In the genomic region with DNA sequence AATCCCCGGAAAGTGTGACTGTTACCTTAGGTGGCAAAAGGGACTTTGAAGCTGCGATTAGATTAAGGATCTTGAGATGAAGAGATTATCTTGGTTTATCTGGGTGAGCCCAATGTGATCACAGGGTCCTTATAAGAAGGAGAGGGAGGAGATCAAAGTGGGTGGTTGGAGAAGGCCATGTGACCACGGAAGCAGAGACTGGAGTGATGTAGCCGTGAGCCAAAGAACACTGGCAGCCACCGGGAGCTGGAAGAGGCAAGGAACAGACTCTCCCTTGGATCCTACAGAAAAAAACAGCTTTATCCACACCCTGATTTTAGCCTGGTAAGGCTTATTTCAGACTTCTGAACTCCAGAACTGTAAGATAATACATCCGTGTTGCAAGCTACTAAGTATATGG, we compare ENCODE assay signal across 21 cellular contexts. TPM values are rescaled to one million over a fixed set of nuclear protein-coding genes. Genes with fewer than 3 reads are reported as not detected.
DNase-seq lines count a peak whose midpoint lies in the region; ATAC-seq, FAIRE-seq and TF ChIP-seq lines count a peak whose summit lies in the region.
"Had no signal": no experiment of that assay in that cellular context is flagged by ENCODE, and none has a peak within 500 bp of the region (broad histone marks: within the 10 kb centered on the region; RNA-seq: fewer than 3 reads in every experiment).

No MANE protein-coding gene starts in this region.

- peaks cover 0 to 8% (median 5%) of the 10 kb centered on the region in 4 experiments; a peak in 6 of 7 replicates for H3K4me1 ChIP-seq in H1 (replicated peaks in 1 of 4; ENCODE audit: control insufficient read depth in 3 of 4, insufficient read depth in 4 of 4, low read length in 3 of 4)
- H3K4me1 ChIP-seq in upper lobe of right lung = peaks cover 5% of the 10 kb centered on the region

- H2BK20ac ChIP-seq in H1 (ENCODE audit: low read length) = no peak overlapping the region; the same call in 1 of the 2 replicates

- no peak overlapping the region for H2BK15ac ChIP-seq in H1 (ENCODE audit: low read length)

- H3K23me2 ChIP-seq in H1 (ENCODE audit: low read depth, low read length) = no peaks in the 10 kb centered on the region

- peak overlapping the region; percentile 19; the same call in 1 of the 2 replicates for H2AFZ ChIP-seq in H1 (ENCODE audit: low read length)
- H2AFZ ChIP-seq: GM23248 had no signal

- H3K14ac ChIP-seq in H1 (ENCODE audit: insufficient read length) = no peak overlapping the region

- H3K27me3 Mint-ChIP-seq in CD4-positive, alpha-beta T cell = no peaks in the 10 kb centered on the region

- POLR2A ChIA-PET in H1 (lab: Charles Lee; ENCODE audit: partially characterized antibody) = interaction anchor here (0.8 to 1.9 kb wide), 4 partner anchors 13 to 69 kb away, joined by 3 to 5 read pairs (median 4); no protein-coding TSS in a partner anchor
- POLR2A ChIA-PET in CD4-positive, alpha-beta T cell (lab: Charles Lee) = no interaction called here

- intact Hi-C loops in posterior vena cava (cut with DNase I) = no loop called here
- intact Hi-C loops in CD4-positive, alpha-beta T cell (cut with DNase I, micrococcal nuclease) = no loop called here
- intact Hi-C loops in upper lobe of right lung (cut with DNase I) = no loop called here

- H2BK120ac ChIP-seq in H1 (replicated peaks; ENCODE audit: low read depth, low read length) = no peak overlapping the region

- H2BK12ac ChIP-seq in H1 (ENCODE audit: low read depth, low read length) = no peak overlapping the region

- no peak overlapping the region for H3K9ac ChIP-seq in H1 (replicated peaks in 1 of 4; ENCODE audit: extremely low read depth in 1 of 4, low read depth in 3 of 4, low read length in 3 of 4)
- H3K9ac ChIP-seq: GM23248 had no signal

- H3K4me3 ChIP-seq in WERI-Rb-1 (ENCODE audit: low read depth, low read length) = peak overlapping the region; percentile 11
- H3K4me3 ChIP-seq in H1 (ENCODE audit: extremely low read depth in 1 of 4, insufficient read depth in 2 of 4, low read depth in 3 of 4, low read length in 4 of 4) = no peak overlapping the region
- H3K4me3 ChIP-seq in upper lobe of right lung = no peak overlapping the region
- H3K4me3 ChIP-seq: GM23248 had no signal

- H3K9me3 ChIP-seq in WERI-Rb-1 (ENCODE audit: severe bottlenecking) (no peaks in the 10 kb centered on the region), H1 (ENCODE audit: insufficient read depth in 2 of 2, low read depth in 1 of 2, low read length in 1 of 2) (no peaks in the 10 kb centered on the region), upper lobe of right lung (no peaks in the 10 kb centered on the region)
- H3K9me3 ChIP-seq in CD4-positive, alpha-beta T cell (ENCODE audit: control insufficient read depth, low read length) = no peaks in the 10 kb centered on the region
- H3K9me3 ChIP-seq: Caco-2 had no signal

- H3K27ac Mint-ChIP-seq in CD4-positive, alpha-beta T cell = no peak overlapping the region
- H3K27ac Mint-ChIP-seq: CD8-positive, alpha-beta T cell; H9 had no signal

- no peaks in the 10 kb centered on the region for H3K27me3 ChIP-seq in WERI-Rb-1 (ENCODE audit: insufficient read depth, low read depth, severe bottlenecking)
- no peaks in the 10 kb centered on the region for H3K27me3 ChIP-seq in H1 (replicated peaks in 1 of 4; ENCODE audit: control insufficient read depth in 3 of 4, extremely low read depth in 1 of 4, insufficient read depth in 3 of 4, low read length in 3 of 4)
- H3K27me3 ChIP-seq in CD4-positive, alpha-beta T cell (ENCODE audit: control insufficient read depth, insufficient read depth, low read length) = no peaks in the 10 kb centered on the region
- H3K27me3 ChIP-seq in upper lobe of right lung = no peaks in the 10 kb centered on the region

- no peaks in the 10 kb centered on the region for H3K79me1 ChIP-seq in H1 (ENCODE audit: low read depth, low read length)

- H3K4me1 Mint-ChIP-seq in CD4-positive, alpha-beta T cell (ENCODE audit: low read depth) = peaks cover 5% of the 10 kb centered on the region

- H2BK5ac ChIP-seq in H1 (ENCODE audit: low read depth, low read length) = no peak overlapping the region

- no peak overlapping the region for H4K91ac ChIP-seq in H1 (replicated peaks; ENCODE audit: insufficient read length, low read length)

- no peak for TF ChIP-seq EP300 in H1 (IDR thresholded peaks at IDR 0.05; ENCODE audit: borderline replicate concordance in 1 of 2, low read depth in 2 of 2, low read length in 2 of 2)

- H3K23ac ChIP-seq in H1 (ENCODE audit: insufficient read length) = no peak overlapping the region

- no peak overlapping the region for H3K4me3 Mint-ChIP-seq in CD4-positive, alpha-beta T cell
- H3K4me3 Mint-ChIP-seq: CD8-positive, alpha-beta T cell; H9 had no signal

- H3K56ac ChIP-seq in H1 (replicated peaks; ENCODE audit: insufficient read length, low read depth, low read length) = no peak overlapping the region

- DNase-seq in NCI-H82 (lab: John Stamatoyannopoulos, UW) (peak; percentile 80), WERI-Rb-1 (peak; percentile 68), H1 (ENCODE audit: low read depth in 1 of 2, low spot score in 2 of 2) (no peak), posterior vena cava (ENCODE audit: low spot score) (peak; percentile 56), GM19240 (ENCODE audit: insufficient read length, low spot score) (no peak), NCI-H446 (lab: John Stamatoyannopoulos, UW) (no peak), upper lobe of right lung (no peak)
- DNase-seq in CD4-positive, alpha-beta T cell = no peak
- DNase-seq: C1 segment of cervical spinal cord; Caco-2; CD8-positive, alpha-beta T cell; DMS153; DND-41; GM23248; H9 had no signal

- FAIRE-seq in H1 (lab: Jason Lieb, UNC) = no peak
- FAIRE-seq: G401.6, GM12892 had no signal

- no peak overlapping the region for H3K4ac ChIP-seq in H1 (replicated peaks; ENCODE audit: insufficient read length, low read depth, low read length)

- WGBS in H1 (ENCODE audit: extremely low coverage in 1 of 2, insufficient coverage in 1 of 2, insufficient read length in 1 of 2, insufficient replicate concordance in 2 of 2, low coverage in 1 of 2, low lambda C conversion rate in 2 of 2, missing lambda C conversion rate in 1 of 2), 2 experiments = 87% methylated on average over 6 of the region's 6 CpGs; no CpG with 5 or more reads in 1 of the 2 experiments

- no peak overlapping the region for H3K4me2 ChIP-seq in H1 (ENCODE audit: insufficient read depth in 1 of 2, low read depth in 2 of 2, low read length in 2 of 2)

- no peak overlapping the region for H4K5ac ChIP-seq in H1 (ENCODE audit: insufficient read length, low read depth, low read length)

- no peak for TF ChIP-seq RAD21 in H1 (IDR thresholded peaks at IDR 0.05 in 1 of 2, conservative IDR thresholded peaks at IDR 0.05 in 1 of 2; ENCODE audit: low read depth in 2 of 2, low read length in 2 of 2)

- no peaks in the 10 kb centered on the region for H3K79me2 ChIP-seq in H1 (ENCODE audit: control insufficient read depth in 1 of 2, insufficient read depth in 2 of 2, low read length in 2 of 2)

- CTCF ChIA-PET in H1 (lab: Charles Lee; ENCODE audit: partially characterized antibody) = interaction anchor here (0.9 to 2.5 kb wide), 5 partner anchors 13 to 62 kb away, joined by 3 to 9 read pairs (median 3); partner anchors contain the start of gene CRABP1
- CTCF ChIA-PET in CD4-positive, alpha-beta T cell (lab: Charles Lee) = no interaction called here

- H3K18ac ChIP-seq in H1 (ENCODE audit: extremely low read depth, low read length) = no peak overlapping the region

- no peaks in the 10 kb centered on the region for H3K36me3 Mint-ChIP-seq in CD4-positive, alpha-beta T cell (ENCODE audit: low read depth)
- H3K36me3 Mint-ChIP-seq: CD8-positive, alpha-beta T cell had no signal

- H3K27ac ChIP-seq in WERI-Rb-1 (no peak overlapping the region), H1 (ENCODE audit: low read depth, low read length) (no peak overlapping the region), upper lobe of right lung (no peak overlapping the region)
- H3K27ac ChIP-seq in CD4-positive, alpha-beta T cell (ENCODE audit: low read depth, low read length) = no peak overlapping the region
- H3K27ac ChIP-seq: GM23248 had no signal

- no peaks in the 10 kb centered on the region for H3K9me3 Mint-ChIP-seq in CD4-positive, alpha-beta T cell
- H3K9me3 Mint-ChIP-seq: CD8-positive, alpha-beta T cell; H9 had no signal

- no peak for ATAC-seq in CD4-positive, alpha-beta T cell (ENCODE audit: poor library complexity)
- no peak for ATAC-seq in upper lobe of right lung
- ATAC-seq: CD8-positive, alpha-beta T cell; HCT116 had no signal

- H3K36me3 ChIP-seq in WERI-Rb-1 (no peaks in the 10 kb centered on the region), H1 (ENCODE audit: control insufficient read depth in 2 of 4, insufficient read depth in 4 of 4, low read length in 3 of 4) (no peaks in the 10 kb centered on the region), upper lobe of right lung (no peaks in the 10 kb centered on the region)

- H4K20me1 ChIP-seq in H1 (replicated peaks in 1 of 2; ENCODE audit: control insufficient read depth in 1 of 2, insufficient read depth in 2 of 2, low read length in 2 of 2) = no peaks in the 10 kb centered on the region

- H4K8ac ChIP-seq in H1 (ENCODE audit: extremely low read depth, insufficient read depth, low read length) = no peak overlapping the region

- TF ChIP-seq CTCF in WERI-Rb-1 (IDR thresholded peaks at IDR 0.05; ENCODE audit: low read depth, low read length) (no peak), H1 (IDR thresholded peaks at IDR 0.05; ENCODE audit: control extremely low read depth in 1 of 3, insufficient read depth in 1 of 3, low read depth in 1 of 3, low read length in 3 of 3) (no peak), upper lobe of right lung (IDR thresholded peaks at IDR 0.05) (no peak)
- no peak for TF ChIP-seq CTCF in CD4-positive, alpha-beta T cell (IDR thresholded peaks at IDR 0.05)

- H2AK5ac ChIP-seq in H1 (ENCODE audit: low read depth, low read length) = no peak overlapping the region

- no peak for TF ChIP-seq POLR2A in H1 (IDR thresholded peaks at IDR 0.05; ENCODE audit: control extremely low read depth in 1 of 2, low read depth in 2 of 2, low read length in 2 of 2)

TF ChIP-seq in H1, 55 proteins besides CTCF, POLR2A, EP300 and RAD21 (continues in another document):
- TF ChIP-seq CHD1 (IDR thresholded peaks at IDR 0.05; ENCODE audit: low read depth, low read length) (no peak), HDAC2 (IDR thresholded peaks at IDR 0.05; ENCODE audit: borderline replicate concordance in 1 of 2, low read depth in 2 of 2, low read length in 2 of 2) (no peak)

RNA-seq across cellular contexts. Expression of gene CRABP1, which starts 29.9 kb away (rescaled TPM):
- 385 and 388 TPM in 2 replicates for total RNA-seq in H1 (2021; fragmentation: NEBNext Ultra II Directional; extraction: Animal tissue kit (Norgen Biotek cat#: 25700))
- 600 and 655 TPM in 2 replicates for polyA plus RNA-seq in H1 (2011; rRNA removed)
- polyA plus RNA-seq in H1 (2011; cell fraction: cytosol; rRNA removed) = 622 TPM
- polyA plus RNA-seq in H1 (2011; cell fraction: nucleus; rRNA removed) = 325 TPM
- polyA plus RNA-seq in H1 (2012, experiment 1 of 2) = 523 to 649 TPM (median 571 TPM) in 4 replicates
- polyA plus RNA-seq in H1 (2012, experiment 2 of 2) = 653 TPM
- 321 TPM for polyA plus RNA-seq in H1 (2013, experiment 1 of 2)
- polyA plus RNA-seq in H1 (2013, experiment 2 of 2) = 337 TPM
- polyA minus RNA-seq in H1 (2011; rRNA and poly(A)+ RNA removed) = 149 and 152 TPM in 2 replicates
- polyA minus RNA-seq in H1 (2011; cell fraction: cytosol; rRNA and poly(A)+ RNA removed) = 118 TPM
- 94.2 TPM for polyA minus RNA-seq in H1 (2011; cell fraction: nucleus; rRNA and poly(A)+ RNA removed)
- total RNA-seq in posterior vena cava = not detected
- not detected for total RNA-seq in CD4-positive, alpha-beta T cell
- total RNA-seq in upper lobe of right lung = not detected
- total RNA-seq: A172; CD8-positive, alpha-beta T cell; GM23248; H4 had no signal
- polyA plus RNA-seq: BJ, GM23248 had no signal

Comparison
In these comparisons a context has a peak if more than half of its experiments do, and no peak if none do; other contexts are left out.
1. DNase-seq: peak in NCI-H82 (single experiment), WERI-Rb-1 (single experiment) and posterior vena cava (single experiment); none in H1 (0 of 2), GM19240 (single experiment), CD4-positive, alpha-beta T cell (0 of 10), NCI-H446 (0 of 2) and upper lobe of right lung (single experiment).
2. RNA of gene CRABP1, which starts 29.9 kb away (total RNA-seq): 385 to 388 TPM in H1; not detected in posterior vena cava, not detected in upper lobe of right lung (single experiment) and not detected in CD4-positive, alpha-beta T cell; every median in the first group is over 100 times any median in the second.